In genomic region chr15:90729266-90729665, GRCh38 we compare ENCODE assay signal across 19 cellular contexts. TPM values are rescaled to one million over a fixed set of nuclear protein-coding genes. Genes with fewer than 3 reads are reported as not detected.
DNase-seq lines count a peak whose midpoint lies in the region; ATAC-seq and TF ChIP-seq lines count a peak whose summit lies in the region.
"Had no signal": no experiment of that assay in that cellular context is flagged by ENCODE, and none has a peak within 500 bp of the region (broad histone marks: within the 10 kb centered on the region; RNA-seq: fewer than 3 reads in every experiment).

No MANE protein-coding gene starts in this region.

- ATAC-seq in HG03097 (IDR thresholded peaks at IDR 0.05; ENCODE audit: low FRiP score, unreplicated experiment), result no peak
- ATAC-seq: GM12878, GM23338, HCT116, Right ventricle myocardium inferior had no signal

- BruUV-seq in Calu3 (replicated peaks; lab: Mats Ljungman, UMichigan), result no TSS peak

- H3K4me3 Mint-ChIP-seq in Calu3 (ENCODE audit: low read depth, unreplicated experiment) (no peak overlapping the region), nephron progenitor cell (no peak overlapping the region)
- H3K4me3 Mint-ChIP-seq: CD8-positive, alpha-beta memory T cell; GM23338 had no signal

- H3K27ac Mint-ChIP-seq in Calu3 (ENCODE audit: unreplicated experiment), result peak overlapping the region; percentile 58
- H3K27ac Mint-ChIP-seq in nephron progenitor cell, result peak overlapping the region; percentile 77
- H3K27ac Mint-ChIP-seq: CD8-positive, alpha-beta memory T cell; GM23338 had no signal

- H3K9me3 Mint-ChIP-seq in Calu3 (ENCODE audit: low read depth, unreplicated experiment) (peaks cover 2% of the 10 kb centered on the region), nephron progenitor cell (peaks cover 14% of the 10 kb centered on the region)
- H3K9me3 Mint-ChIP-seq: GM23338 had no signal

- TF ChIP-seq CTCF in Calu3 (IDR thresholded peaks at IDR 0.05; ENCODE audit: unreplicated experiment), result no peak
- no peak for TF ChIP-seq CTCF in nephron progenitor cell (IDR thresholded peaks at IDR 0.05)

- H3K27me3 Mint-ChIP-seq in Calu3 (ENCODE audit: unreplicated experiment) (no peaks in the 10 kb centered on the region), nephron progenitor cell (ENCODE audit: low read depth, poor library complexity) (peaks cover 5% of the 10 kb centered on the region)

- CTCF ChIA-PET in Calu3 (lab: Charles Lee), result no interaction called here

- intact Hi-C loops in Calu3 (cut with micrococcal nuclease; ENCODE audit: unreplicated experiment), result no loop called here

- DNase-seq in Calu3, result no peak
- peak; percentile 77 to 81 for DNase-seq in Kasumi-1 (lab: John Stamatoyannopoulos, UW)
- peak; percentile 20 for DNase-seq in SKM-1 treated with dmso at 0.1 percent for 144 hours (lab: John Stamatoyannopoulos, UW; ENCODE audit: unreplicated experiment)
- DNase-seq in nephron progenitor cell, result no peak
- DNase-seq in NCI-H146 (lab: John Stamatoyannopoulos, UW), result no peak
- DNase-seq in activated T-cell treated with anti-CD3 and anti-CD28 coated beads for 4 hours, result no peak
- DNase-seq: BE2C; CD8-positive, alpha-beta memory T cell; DMS79 treated with DMSO at 0.1 percent for 48 hours; NCI-H1105 treated with DMSO at 0.1 percent for 48 hours; NCI-H187 treated with DMSO at 0.1 percent for 48 hours; NCI-H446; NCI-H774; Peyer's patch had no signal

- H3K36me3 Mint-ChIP-seq in Calu3 (ENCODE audit: insufficient read depth, unreplicated experiment) (peaks cover 10% of the 10 kb centered on the region), nephron progenitor cell (ENCODE audit: low read depth) (peaks cover 82% of the 10 kb centered on the region)

- H3K4me1 Mint-ChIP-seq in Calu3 (ENCODE audit: low read depth, unreplicated experiment) (no peaks in the 10 kb centered on the region), nephron progenitor cell (no peaks in the 10 kb centered on the region)
- H3K4me1 Mint-ChIP-seq: GM23338 had no signal

RNA-seq across cellular contexts. Expression of gene BLM, which starts 12.1 kb away (rescaled TPM):
- 26.7 and 31.8 TPM in 2 replicates for total RNA-seq in Calu3 (2022)

Comparison
In these comparisons a context has a peak if more than half of its experiments do, and no peak if none do; other contexts are left out.
1. DNase-seq: peak in Kasumi-1 (2 of 2) and SKM-1 treated with dmso at 0.1 percent for 144 hours (single experiment); none in Calu3 (single experiment), nephron progenitor cell (single experiment), NCI-H146 (single experiment) and activated T-cell treated with anti-CD3 and anti-CD28 coated beads for 4 hours (single experiment).